Comparison of ENCODE assay signal across 21 cellular contexts in genomic region chr3:52504977-52505376, GRCh38.
"Had no signal": no experiment of that assay in that cellular context is flagged by ENCODE, and none has a peak within 500 bp of the region (broad histone marks: within the 10 kb centered on the region; RNA-seq: fewer than 3 reads in every experiment).

No MANE protein-coding gene starts in this region.

- H3K4me2 ChIP-seq: neural progenitor cell had no signal

- H3K27ac ChIP-seq: left ventricle myocardium inferior, neural progenitor cell, ovary, prostate gland, sigmoid colon, spleen, tibial nerve, uterus had no signal

- DNase-seq: hypothalamus; islet precursor cell; left ventricle myocardium inferior; mesendoderm; naive B cell; natural killer cell; nephron progenitor cell; ovary; retina; right cardiac atrium; sigmoid colon; small intestine; spleen; stimulated activated CD4-positive, alpha-beta T cell treated with anti-CD3 and anti-CD28 coated beads, Interleukin-4, amount 100 ng/mL, for 24 hours; stimulated activated naive CD4-positive, alpha-beta T cell; uterus had no signal

- FAIRE-seq: small intestine had no signal

- H3K36me3 ChIP-seq: neural progenitor cell, ovary, prostate gland, sigmoid colon, uterus had no signal

- H3K9ac ChIP-seq: neural progenitor cell had no signal

- H3K4me3 ChIP-seq: left ventricle myocardium inferior, lung, neural progenitor cell, ovary, prostate gland, sigmoid colon, spleen, tibial nerve, uterus had no signal

- ATAC-seq: natural killer cell; right cardiac atrium; stimulated activated effector memory CD8-positive, alpha-beta T cell treated with anti-CD3 and anti-CD28 coated beads, Interleukin-12 subunit alpha, Interleukin-12 subunit beta, amount 100 ng/mL, for 72 hours had no signal

- H2AFZ ChIP-seq: neural progenitor cell had no signal

- H3K4me1 ChIP-seq: left ventricle myocardium inferior, prostate gland, sigmoid colon, tibial nerve, uterus had no signal

- H3K9me3 ChIP-seq: left ventricle myocardium inferior, ovary, prostate gland, sigmoid colon, spleen, tibial nerve, uterus had no signal

- H3K27me3 ChIP-seq: neural progenitor cell, ovary, sigmoid colon, spleen, tibial nerve, uterus had no signal
